ENCODE assay signal across 19 cellular contexts in the genomic region with DNA sequence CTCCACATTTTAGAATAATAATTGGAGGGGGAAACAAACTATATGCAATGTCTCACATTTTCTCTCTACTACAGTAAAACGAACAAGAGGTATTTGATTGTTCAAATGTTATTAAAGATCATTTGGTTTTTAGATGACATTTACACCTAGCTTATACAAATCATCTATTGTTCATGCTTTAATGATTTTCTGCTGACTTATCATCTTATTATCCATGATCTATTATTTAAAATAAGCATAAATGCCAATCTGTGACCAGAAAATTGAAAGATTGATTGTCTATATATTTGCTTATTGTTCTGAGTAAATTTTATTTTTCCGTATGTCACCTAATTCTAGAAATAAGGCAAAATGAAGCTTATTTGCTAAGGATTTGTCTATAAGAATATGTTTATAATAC.
A peak's percentile ranks its signal among the peaks of the same experiment; 100 is the strongest.
DNase-seq lines count a peak whose midpoint lies in the region; ATAC-seq, FAIRE-seq and TF ChIP-seq lines count a peak whose summit lies in the region.
"Had no signal": no experiment of that assay in that cellular context is flagged by ENCODE, and none has a peak within 500 bp of the region (broad histone marks: within the 10 kb centered on the region; RNA-seq: fewer than 3 reads in every experiment).

No MANE protein-coding gene starts in this region.

- H3K4me1 ChIP-seq in A549 (no peaks in the 10 kb centered on the region), IMR-90 (ENCODE audit: control insufficient read depth, insufficient read depth, low read length) (no peaks in the 10 kb centered on the region)
- H3K4me1 ChIP-seq: Caco-2 had no signal

- H4K20me1 ChIP-seq in IMR-90 (ENCODE audit: insufficient read depth, low read length) = no peaks in the 10 kb centered on the region
- H4K20me1 ChIP-seq: BLaER1 treated with 17β-estradiol and CSF1 and Interleukin-3, amounts not matched to agents 10 nM and 100 nM had no signal

- no peak for ATAC-seq in A549
- ATAC-seq in IMR-90 (ENCODE audit: low read depth) = no peak
- ATAC-seq: CD8-positive, alpha-beta T cell had no signal

- H3K79me1 ChIP-seq in IMR-90 (ENCODE audit: low read depth in 1 of 2, low read length in 2 of 2) = no peaks in the 10 kb centered on the region

- TF ChIP-seq CTCF in A549 (IDR thresholded peaks at IDR 0.05) (no peak), IMR-90 (conservative IDR thresholded peaks at IDR 0.05; ENCODE audit: low read depth, low read length) (no peak)

- TF ChIP-seq EP300 in A549 (IDR thresholded peaks at IDR 0.05) = no peak

- no peak overlapping the region for H2AK5ac ChIP-seq in IMR-90 (ENCODE audit: low read depth, low read length)

- H3K27me3 ChIP-seq in IMR-90 (ENCODE audit: control insufficient read depth, insufficient read depth, low read length) = no peaks in the 10 kb centered on the region
- H3K27me3 ChIP-seq: BLaER1 treated with 17β-estradiol and CSF1 and Interleukin-3, amounts not matched to agents 10 nM and 100 nM had no signal

- H2BK120ac ChIP-seq in IMR-90 (ENCODE audit: low read depth, low read length) = no peak overlapping the region

- H3K18ac ChIP-seq in IMR-90 (ENCODE audit: low read depth, low read length) = no peak overlapping the region

- H2BK15ac ChIP-seq in IMR-90 (ENCODE audit: low read depth, low read length) = no peak overlapping the region

- no peak for TF ChIP-seq POLR2A in A549 (IDR thresholded peaks at IDR 0.05; ENCODE audit: low read length)
- no peak for TF ChIP-seq POLR2A in IMR-90 (IDR thresholded peaks at IDR 0.05; ENCODE audit: low read depth, low read length)

- intact Hi-C loops in IMR-90 (cut with micrococcal nuclease) = no loop called here

- H3K4me3 ChIP-seq in A549 (no peak overlapping the region), IMR-90 (ENCODE audit: insufficient read depth, low read depth, low read length) (no peak overlapping the region)
- H3K4me3 ChIP-seq: BLaER1 treated with 17β-estradiol and CSF1 and Interleukin-3, amounts not matched to agents 10 nM and 100 nM had no signal

- H3K36me3 ChIP-seq in IMR-90 (ENCODE audit: control insufficient read depth, insufficient read depth, low read length) = no peaks in the 10 kb centered on the region
- H3K36me3 ChIP-seq: BLaER1 treated with 17β-estradiol and CSF1 and Interleukin-3, amounts not matched to agents 10 nM and 100 nM had no signal

- no peak overlapping the region for H2BK5ac ChIP-seq in IMR-90 (ENCODE audit: low read depth, low read length, poor library complexity, severe bottlenecking)

- H2BK20ac ChIP-seq in IMR-90 (ENCODE audit: low read depth, low read length) = no peak overlapping the region

- 37% methylated on average over 2 of the region's 2 CpGs for WGBS in A549 (ENCODE audit: missing lambda C conversion rate)
- WGBS in IMR-90 (ENCODE audit: extremely low coverage in 2 of 2, insufficient read length in 1 of 2), 2 experiments = no CpG with 5 or more reads among the region's 2 CpGs

- H3K9ac ChIP-seq in IMR-90 (ENCODE audit: low read depth, low read length) = no peak overlapping the region
- H3K9ac ChIP-seq: BLaER1 treated with 17β-estradiol and CSF1 and Interleukin-3, amounts not matched to agents 10 nM and 100 nM had no signal

- dilution Hi-C loops in IMR-90 (cut with HindIII; ENCODE audit: low sequenced_read_pairs, unreplicated experiment) = no loop called here

- H4K5ac ChIP-seq in IMR-90 (ENCODE audit: low read depth, low read length) = no peak overlapping the region

- H3K4ac ChIP-seq in IMR-90 (ENCODE audit: low read depth, low read length) = no peak overlapping the region

- CTCF ChIA-PET in A549 (lab: Yijun Ruan, JAX) (interaction anchor here (0.7 kb wide), 1 partner anchor 112 kb away, joined by 3 read pairs; no protein-coding TSS in a partner anchor), IMR-90 (lab: Yijun Ruan, JAX) (no interaction called here)

- H3K56ac ChIP-seq in IMR-90 (ENCODE audit: extremely low read depth, insufficient read depth, low read length) = no peak overlapping the region

- DNase-seq in A549 (ENCODE audit: low read depth in 1 of 2, low spot score in 1 of 2) (no peak), IMR-90 (no peak), frontal cortex (ENCODE audit: low spot score in 2 of 2) (no peak), substantia nigra (lab: John Stamatoyannopoulos, UW) (no peak), GOT3 (lab: John Stamatoyannopoulos, UW) (no peak)
- DNase-seq: 8988T; AML-193; Caco-2; Calu3; CD4-positive, alpha-beta T cell; CD8-positive, alpha-beta T cell; DMS79 treated with DMSO at 0.1 percent for 48 hours; GF-D8 had no signal

- H3K9me1 ChIP-seq in IMR-90 (ENCODE audit: insufficient read depth, low read length) = no peaks in the 10 kb centered on the region

- FAIRE-seq in A549 (lab: Jason Lieb, UNC) = no peak
- peak; percentile 6 for FAIRE-seq in frontal cortex (lab: Jason Lieb, UNC)
- FAIRE-seq: A204.1, D721Med, GM12891, GM19239 had no signal

- POLR2A ChIA-PET in A549 (lab: Yijun Ruan, JAX) = no interaction called here
- POLR2A ChIA-PET in IMR-90 (lab: Charles Lee; ENCODE audit: unreplicated experiment) = no interaction called here

- no TSS peak for BruUV-seq in IMR-90 (replicated peaks; lab: Mats Ljungman, UMichigan)

- in situ Hi-C loops in IMR-90 (cut with MboI; ENCODE audit: low sequenced_read_pairs) = no loop called here

- no peak overlapping the region for H4K8ac ChIP-seq in IMR-90 (ENCODE audit: low read depth in 2 of 2, low read length in 2 of 2)

- no peaks in the 10 kb centered on the region for H3K9me3 ChIP-seq in A549
- peaks cover 3% of the 10 kb centered on the region; the same call in 1 of the 2 replicates for H3K9me3 ChIP-seq in IMR-90 (ENCODE audit: control insufficient read depth, insufficient read depth, low read length)
- H3K9me3 ChIP-seq: Caco-2 had no signal

- H3K14ac ChIP-seq in IMR-90 (replicated peaks; ENCODE audit: low read depth, low read length) = no peak overlapping the region

- H2AFZ ChIP-seq in IMR-90 (replicated peaks; ENCODE audit: low read length, poor library complexity) = no peak overlapping the region

- H3K23ac ChIP-seq in IMR-90 (ENCODE audit: low read depth, low read length) = no peak overlapping the region

- TF ChIP-seq RAD21 in A549 (conservative IDR thresholded peaks at IDR 0.05 in 1 of 2, IDR thresholded peaks at IDR 0.05 in 1 of 2) = no peak
- no peak for TF ChIP-seq RAD21 in IMR-90 (IDR thresholded peaks at IDR 0.05; ENCODE audit: low read length)

- no peak overlapping the region for H3K27ac ChIP-seq in A549
- H3K27ac ChIP-seq in IMR-90 (ENCODE audit: insufficient read depth, low read length) = no peak overlapping the region
- no peak overlapping the region for H3K27ac ChIP-seq in substantia nigra (ENCODE audit: low read depth, low read length, poor library complexity, severe bottlenecking)
- H3K27ac ChIP-seq: BLaER1 treated with 17β-estradiol and CSF1 and Interleukin-3, amounts not matched to agents 10 nM and 100 nM; C4-2B had no signal

- no peak overlapping the region for H3K4me2 ChIP-seq in A549
- H3K4me2 ChIP-seq in IMR-90 (ENCODE audit: low read depth, low read length) = no peak overlapping the region
- H3K4me2 ChIP-seq: BLaER1 treated with 17β-estradiol and CSF1 and Interleukin-3, amounts not matched to agents 10 nM and 100 nM had no signal

- H2AK9ac ChIP-seq in IMR-90 (replicated peaks; ENCODE audit: low read depth, low read length, poor library complexity) = no peak overlapping the region

- no peak overlapping the region for H4K91ac ChIP-seq in IMR-90 (ENCODE audit: insufficient read depth, low read depth, low read length)

TF ChIP-seq in A549, 52 proteins besides CTCF, POLR2A, EP300 and RAD21:
- TF ChIP-seq MAFK (IDR thresholded peaks at IDR 0.05; ENCODE audit: partially characterized antibody) (peak; percentile 18), BHLHE40 (IDR thresholded peaks at IDR 0.05; ENCODE audit: low read depth, low read length) (no peak), ZSCAN20 (CRISPR knock-in tag; IDR thresholded peaks at IDR 0.05) (no peak)

TF ChIP-seq in IMR-90, 13 proteins besides CTCF, POLR2A, EP300 and RAD21:
- TF ChIP-seq, protein P1, sequence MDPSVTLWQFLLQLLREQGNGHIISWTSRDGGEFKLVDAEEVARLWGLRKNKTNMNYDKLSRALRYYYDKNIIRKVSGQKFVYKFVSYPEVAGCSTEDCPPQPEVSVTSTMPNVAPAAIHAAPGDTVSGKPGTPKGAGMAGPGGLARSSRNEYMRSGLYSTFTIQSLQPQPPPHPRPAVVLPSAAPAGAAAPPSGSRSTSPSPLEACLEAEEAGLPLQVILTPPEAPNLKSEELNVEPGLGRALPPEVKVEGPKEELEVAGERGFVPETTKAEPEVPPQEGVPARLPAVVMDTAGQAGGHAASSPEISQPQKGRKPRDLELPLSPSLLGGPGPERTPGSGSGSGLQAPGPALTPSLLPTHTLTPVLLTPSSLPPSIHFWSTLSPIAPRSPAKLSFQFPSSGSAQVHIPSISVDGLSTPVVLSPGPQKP (IDR thresholded peaks at IDR 0.05; ENCODE audit: borderline replicate concordance, low read depth, low read length) = no peak
- TF ChIP-seq CHD1 (IDR thresholded peaks at IDR 0.05; ENCODE audit: low read depth, low read length) (no peak), MAFK (IDR thresholded peaks at IDR 0.05; ENCODE audit: low read depth, low read length) (peak; percentile 32; the same call in 1 of the 2 replicates)
